29 cellular contexts compared by ENCODE assay signal in genomic region chr17:8979715-8980114, GRCh38. TPM values are rescaled to one million over a fixed set of nuclear protein-coding genes. Genes with fewer than 3 reads are reported as not detected.
"Had no signal": no experiment of that assay in that cellular context is flagged by ENCODE, and none has a peak within 500 bp of the region (broad histone marks: within the 10 kb centered on the region; RNA-seq: fewer than 3 reads in every experiment).

No MANE protein-coding gene starts in this region.

- DNase-seq: activated CD4-positive, alpha-beta T cell treated with anti-CD3 and anti-CD28 coated beads for 1 hour; activated CD4-positive, alpha-beta T cell treated with anti-CD3 and anti-CD28 coated beads for 4 hours; activated CD4-positive, alpha-beta T cell treated with anti-CD3 and anti-CD28 coated beads, Interleukin-2, amount 10 ng/mL, durations not matched to agents 7 days and 5 days; activated CD4-positive, alpha-beta T cell treated with anti-CD3 and anti-CD28 coated beads, Interleukin-2, amount 50 U/mL, for 4 hours; activated CD4-positive, CD25-positive, alpha-beta regulatory T cell; activated CD8-positive, alpha-beta memory T cell treated with anti-CD3 and anti-CD28 coated beads for 24 hours; activated CD8-positive, alpha-beta T cell treated with anti-CD3 and anti-CD28 coated beads for 36 hours; activated gamma-delta T cell; activated naive CD4-positive, alpha-beta T cell; activated naive CD4-positive, alpha-beta T cell treated with anti-CD3 and anti-CD28 coated beads, Interleukin-2, amount 10 ng/mL, durations not matched to agents 7 days and 5 days; activated naive CD8-positive, alpha-beta T cell treated with anti-CD3 and anti-CD28 coated beads, Interleukin-2, amount 10 ng/mL, durations not matched to agents 7 days and 5 days; activated T-cell treated with anti-CD3 and anti-CD28 coated beads, Interleukin-2, amount 50 U/mL, for 1 hour; activated T-cell treated with anti-CD3 and anti-CD28 coated beads, Interleukin-2, amount 50 U/mL, for 48 hours; central memory CD4-positive, alpha-beta T cell; cerebellar nuclear complex; colonic mucosa; effector CD8-positive, alpha-beta T cell; endodermal cell; foreskin fibroblast; head of caudate nucleus; T-cell; T1000 had no signal

- H3K4me3 Mint-ChIP-seq: activated CD4-positive, alpha-beta T cell treated with anti-CD3 and anti-CD28 coated beads, Interleukin-2, amount 10 ng/mL, durations not matched to agents 7 days and 5 days; activated CD8-positive, alpha-beta T cell treated with anti-CD3 and anti-CD28 coated beads for 36 hours; activated naive CD4-positive, alpha-beta T cell treated with anti-CD3 and anti-CD28 coated beads, Interleukin-2, amount 10 ng/mL, durations not matched to agents 7 days and 5 days; activated naive CD8-positive, alpha-beta T cell treated with anti-CD3 and anti-CD28 coated beads, Interleukin-2, amount 10 ng/mL, durations not matched to agents 7 days and 5 days; brain; endodermal cell; T-cell; T-helper 1 cell treated with Interleukin-12 subunit alpha and Interleukin-12 subunit beta and Interleukin-4 antibody, amounts not matched to agents 30 μg/mL and 1 μg/mL, for 36 hours; T-helper 2 cell treated with Interferon-gamma antibody and Interleukin-4, amounts not matched to agents 5 μg/mL and 100 μg/mL, for 36 hours had no signal

- H3K27me3 Mint-ChIP-seq: activated CD4-positive, alpha-beta T cell treated with anti-CD3 and anti-CD28 coated beads, Interleukin-2, amount 10 ng/mL, durations not matched to agents 7 days and 5 days; activated CD8-positive, alpha-beta T cell treated with anti-CD3 and anti-CD28 coated beads for 36 hours; T-cell had no signal

- H3K27ac Mint-ChIP-seq: activated CD4-positive, alpha-beta T cell treated with anti-CD3 and anti-CD28 coated beads, Interleukin-2, amount 10 ng/mL, durations not matched to agents 7 days and 5 days; activated CD8-positive, alpha-beta T cell treated with anti-CD3 and anti-CD28 coated beads for 36 hours; activated naive CD4-positive, alpha-beta T cell treated with anti-CD3 and anti-CD28 coated beads, Interleukin-2, amount 10 ng/mL, durations not matched to agents 7 days and 5 days; activated naive CD4-positive, alpha-beta T cell treated with anti-CD3 and anti-CD28 coated beads, Interleukin-2, amount 50 U/mL, for 72 hours; activated naive CD8-positive, alpha-beta T cell treated with anti-CD3 and anti-CD28 coated beads, Interleukin-2, amount 10 ng/mL, durations not matched to agents 7 days and 5 days; brain; endodermal cell; T-cell; T-helper 1 cell treated with Interleukin-12 subunit alpha and Interleukin-12 subunit beta and Interleukin-4 antibody, amounts not matched to agents 30 μg/mL and 1 μg/mL, for 36 hours; T-helper 2 cell treated with Interferon-gamma antibody and Interleukin-4, amounts not matched to agents 5 μg/mL and 100 μg/mL, for 36 hours had no signal

- H3K4me1 Mint-ChIP-seq: activated CD4-positive, alpha-beta T cell treated with anti-CD3 and anti-CD28 coated beads, Interleukin-2, amount 10 ng/mL, durations not matched to agents 7 days and 5 days; brain; endodermal cell; T-cell had no signal

- H3K9me3 Mint-ChIP-seq: activated CD8-positive, alpha-beta T cell treated with anti-CD3 and anti-CD28 coated beads for 36 hours; activated naive CD4-positive, alpha-beta T cell treated with anti-CD3 and anti-CD28 coated beads, Interleukin-2, amount 50 U/mL, for 72 hours; T-cell; T-helper 1 cell treated with Interleukin-12 subunit alpha and Interleukin-12 subunit beta and Interleukin-4 antibody, amounts not matched to agents 30 μg/mL and 1 μg/mL, for 36 hours; T-helper 2 cell treated with Interferon-gamma antibody and Interleukin-4, amounts not matched to agents 5 μg/mL and 100 μg/mL, for 36 hours had no signal

- FAIRE-seq: frontal cortex had no signal

- ATAC-seq: activated CD8-positive, alpha-beta T cell treated with anti-CD3 and anti-CD28 coated beads for 36 hours; activated naive CD4-positive, alpha-beta T cell treated with anti-CD3 and anti-CD28 coated beads, Interleukin-2, amount 50 U/mL, for 72 hours; esophagus mucosa; T-cell had no signal

- H3K36me3 Mint-ChIP-seq: activated naive CD4-positive, alpha-beta T cell treated with anti-CD3 and anti-CD28 coated beads, Interleukin-2, amount 10 ng/mL, durations not matched to agents 7 days and 5 days; activated naive CD4-positive, alpha-beta T cell treated with anti-CD3 and anti-CD28 coated beads, Interleukin-2, amount 50 U/mL, for 72 hours; brain; T-cell had no signal

RNA-seq across cellular contexts. Expression of gene PIK3R5, which starts 14.2 kb away (rescaled TPM):
- total RNA-seq: dermis microvascular lymphatic vessel endothelial cell had no signal
